In genomic region chr9:36086442-36086841, GRCh38 we compare ENCODE assay signal across 36 cellular contexts.
"Had no signal": no experiment of that assay in that cellular context is flagged by ENCODE, and none has a peak within 500 bp of the region (broad histone marks: within the 10 kb centered on the region; RNA-seq: fewer than 3 reads in every experiment).

No MANE protein-coding gene starts in this region.

- H3K27ac ChIP-seq: adrenal gland, body of pancreas, colonic mucosa, esophagus muscularis mucosa, foreskin keratinocyte, gastrocnemius medialis, heart left ventricle, WERI-Rb-1 had no signal

- H3K27me3 Mint-ChIP-seq: activated CD4-positive, alpha-beta memory T cell treated with anti-CD3 and anti-CD28 coated beads for 36 hours; activated CD4-positive, alpha-beta T cell treated with anti-CD3 and anti-CD28 coated beads for 36 hours; activated CD4-positive, alpha-beta T cell treated with anti-CD3 and anti-CD28 coated beads, Interleukin-2, amount 10 ng/mL, durations not matched to agents 24 days and 14 days; activated CD8-positive, alpha-beta memory T cell treated with anti-CD3 and anti-CD28 coated beads, Interleukin-2, amount 10 ng/mL, durations not matched to agents 7 days and 5 days; activated naive CD4-positive, alpha-beta T cell treated with anti-CD3 and anti-CD28 coated beads, Interleukin-2, amount 50 U/mL, for 24 hours; activated naive CD8-positive, alpha-beta T cell treated with anti-CD3 and anti-CD28 coated beads for 36 hours; activated naive CD8-positive, alpha-beta T cell treated with anti-CD3 and anti-CD28 coated beads, Interleukin-2, amount 50 U/mL, for 24 hours; T-helper 17 cell had no signal

- H3K27me3 ChIP-seq: adrenal gland, body of pancreas, colonic mucosa, esophagus muscularis mucosa, foreskin keratinocyte, gastrocnemius medialis, heart left ventricle had no signal

- H3K4me3 ChIP-seq: adrenal gland, body of pancreas, colonic mucosa, esophagus muscularis mucosa, gastrocnemius medialis, heart left ventricle had no signal

- H3K36me3 ChIP-seq: colonic mucosa, gastrocnemius medialis, WERI-Rb-1 had no signal

- H3K4me1 ChIP-seq: colonic mucosa, foreskin keratinocyte had no signal

- H3K4me1 Mint-ChIP-seq: activated CD4-positive, alpha-beta T cell treated with anti-CD3 and anti-CD28 coated beads for 36 hours; activated CD4-positive, alpha-beta T cell treated with anti-CD3 and anti-CD28 coated beads, Interleukin-2, amount 10 ng/mL, durations not matched to agents 24 days and 14 days; activated naive CD8-positive, alpha-beta T cell treated with anti-CD3 and anti-CD28 coated beads for 36 hours; activated naive CD8-positive, alpha-beta T cell treated with anti-CD3 and anti-CD28 coated beads, Interleukin-2, amount 50 U/mL, for 24 hours; T-helper 17 cell had no signal

- DNase-seq: activated CD4-positive, alpha-beta memory T cell treated with anti-CD3 and anti-CD28 coated beads for 36 hours; activated CD4-positive, alpha-beta T cell treated with anti-CD3 and anti-CD28 coated beads for 36 hours; activated CD4-positive, alpha-beta T cell treated with anti-CD3 and anti-CD28 coated beads, Interleukin-2, amount 10 ng/mL, durations not matched to agents 24 days and 14 days; activated CD4-positive, CD25-positive, alpha-beta regulatory T cell; activated CD4-positive, CD25-positive, alpha-beta regulatory T cell treated with anti-CD3 and anti-CD28 coated beads, Interleukin-2, amount 50 U/mL, for 72 hours; activated CD8-positive, alpha-beta memory T cell treated with anti-CD3 and anti-CD28 coated beads, Interleukin-2, amount 10 ng/mL, durations not matched to agents 7 days and 5 days; activated CD8-positive, alpha-beta memory T cell treated with anti-CD3 and anti-CD28 coated beads, Interleukin-2, amount 50 U/mL, for 4 hours; activated CD8-positive, alpha-beta T cell treated with anti-CD3 and anti-CD28 coated beads, Interleukin-2, amount 10 ng/mL, durations not matched to agents 7 days and 5 days; activated effector memory CD4-positive, alpha-beta T cell treated with anti-CD3 and anti-CD28 coated beads, Interleukin-2, amount 50 U/mL, for 16 hours; activated naive CD4-positive, alpha-beta T cell; activated naive CD8-positive, alpha-beta T cell treated with anti-CD3 and anti-CD28 coated beads for 36 hours; activated naive CD8-positive, alpha-beta T cell treated with anti-CD3 and anti-CD28 coated beads, Interleukin-2, amount 50 U/mL, for 24 hours; activated T-cell treated with anti-CD3 and anti-CD28 coated beads, Interleukin-2, amount 50 U/mL, for 1 hour; activated T-cell treated with anti-CD3 and anti-CD28 coated beads, Interleukin-2, amount 50 U/mL, for 48 hours; adrenal gland; amygdala; aorta; body of pancreas; caudate nucleus; colonic mucosa; effector CD8-positive, alpha-beta T cell; endodermal cell; erythroblast; foreskin keratinocyte; gastrocnemius medialis; glutamatergic neuron; heart left ventricle; T-helper 1 cell; T-helper 17 cell; T1000; WERI-Rb-1 had no signal

- ATAC-seq: activated CD4-positive, alpha-beta T cell treated with anti-CD3 and anti-CD28 coated beads for 36 hours; activated CD8-positive, alpha-beta memory T cell treated with anti-CD3 and anti-CD28 coated beads, Interleukin-2, amount 10 ng/mL, durations not matched to agents 7 days and 5 days; activated CD8-positive, alpha-beta T cell treated with anti-CD3 and anti-CD28 coated beads, Interleukin-2, amount 10 ng/mL, durations not matched to agents 7 days and 5 days; activated naive CD8-positive, alpha-beta T cell treated with anti-CD3 and anti-CD28 coated beads, Interleukin-2, amount 50 U/mL, for 24 hours; body of pancreas; foreskin keratinocyte; gastrocnemius medialis; heart left ventricle; T-helper 17 cell had no signal

- H3K9me3 ChIP-seq: adrenal gland, body of pancreas, colonic mucosa, esophagus muscularis mucosa, gastrocnemius medialis had no signal

- H3K27ac Mint-ChIP-seq: activated CD4-positive, alpha-beta memory T cell treated with anti-CD3 and anti-CD28 coated beads for 36 hours; activated CD4-positive, alpha-beta T cell treated with anti-CD3 and anti-CD28 coated beads for 36 hours; activated CD4-positive, alpha-beta T cell treated with anti-CD3 and anti-CD28 coated beads, Interleukin-2, amount 10 ng/mL, durations not matched to agents 24 days and 14 days; activated CD8-positive, alpha-beta memory T cell treated with anti-CD3 and anti-CD28 coated beads, Interleukin-2, amount 10 ng/mL, durations not matched to agents 7 days and 5 days; activated CD8-positive, alpha-beta T cell treated with anti-CD3 and anti-CD28 coated beads, Interleukin-2, amount 10 ng/mL, durations not matched to agents 7 days and 5 days; activated naive CD4-positive, alpha-beta T cell treated with anti-CD3 and anti-CD28 coated beads, Interleukin-2, amount 50 U/mL, for 24 hours; activated naive CD8-positive, alpha-beta T cell treated with anti-CD3 and anti-CD28 coated beads for 36 hours; activated naive CD8-positive, alpha-beta T cell treated with anti-CD3 and anti-CD28 coated beads, Interleukin-2, amount 50 U/mL, for 24 hours; activated T-helper 1 cell treated with anti-CD3 and anti-CD28 coated beads, Interleukin-12 subunit alpha, Interleukin-12 subunit beta, Interleukin-2, Interleukin-4 antibody, amounts not matched to agents 30 ng/mL and 10 ng/mL and 1 ng/mL, durations not matched to agents 14 hours and 24 hours and 36 hours; activated T-helper 2 cell treated with anti-CD3 and anti-CD28 coated beads, Interferon-gamma antibody, Interleukin-2, Interleukin-4, amounts not matched to agents 10 μg/mL and 5 μg/mL and 100 μg/mL, durations not matched to agents 14 hours and 24 hours and 36 hours; endodermal cell; T-helper 17 cell; T-helper 2 cell treated with Interferon-gamma antibody and Interleukin-4, amounts not matched to agents 5 μg/mL and 100 μg/mL, for 36 hours had no signal

- H3K9me3 Mint-ChIP-seq: activated naive CD4-positive, alpha-beta T cell treated with anti-CD3 and anti-CD28 coated beads, Interleukin-2, amount 50 U/mL, for 24 hours; activated naive CD8-positive, alpha-beta T cell treated with anti-CD3 and anti-CD28 coated beads, Interleukin-2, amount 50 U/mL, for 24 hours; activated T-helper 1 cell treated with anti-CD3 and anti-CD28 coated beads, Interleukin-12 subunit alpha, Interleukin-12 subunit beta, Interleukin-2, Interleukin-4 antibody, amounts not matched to agents 30 ng/mL and 10 ng/mL and 1 ng/mL, durations not matched to agents 14 hours and 24 hours and 36 hours; T-helper 2 cell treated with Interferon-gamma antibody and Interleukin-4, amounts not matched to agents 5 μg/mL and 100 μg/mL, for 36 hours had no signal

- H3K4me3 Mint-ChIP-seq: activated CD4-positive, alpha-beta memory T cell treated with anti-CD3 and anti-CD28 coated beads for 36 hours; activated CD4-positive, alpha-beta T cell treated with anti-CD3 and anti-CD28 coated beads for 36 hours; activated CD4-positive, alpha-beta T cell treated with anti-CD3 and anti-CD28 coated beads, Interleukin-2, amount 10 ng/mL, durations not matched to agents 24 days and 14 days; activated CD8-positive, alpha-beta memory T cell treated with anti-CD3 and anti-CD28 coated beads, Interleukin-2, amount 10 ng/mL, durations not matched to agents 7 days and 5 days; activated CD8-positive, alpha-beta T cell treated with anti-CD3 and anti-CD28 coated beads, Interleukin-2, amount 10 ng/mL, durations not matched to agents 7 days and 5 days; activated naive CD4-positive, alpha-beta T cell treated with anti-CD3 and anti-CD28 coated beads, Interleukin-2, amount 50 U/mL, for 24 hours; activated naive CD8-positive, alpha-beta T cell treated with anti-CD3 and anti-CD28 coated beads for 36 hours; activated naive CD8-positive, alpha-beta T cell treated with anti-CD3 and anti-CD28 coated beads, Interleukin-2, amount 50 U/mL, for 24 hours; activated T-helper 1 cell treated with anti-CD3 and anti-CD28 coated beads, Interleukin-12 subunit alpha, Interleukin-12 subunit beta, Interleukin-2, Interleukin-4 antibody, amounts not matched to agents 30 ng/mL and 10 ng/mL and 1 ng/mL, durations not matched to agents 14 hours and 24 hours and 36 hours; endodermal cell; T-helper 17 cell; T-helper 2 cell treated with Interferon-gamma antibody and Interleukin-4, amounts not matched to agents 5 μg/mL and 100 μg/mL, for 36 hours had no signal
